ENCODE assay signal across 9 cellular contexts in genomic region chr5:176700239-176700847, GRCh38. TPM values are rescaled to one million over a fixed set of nuclear protein-coding genes. Genes with fewer than 3 reads are reported as not detected.
DNase-seq lines count a peak whose midpoint lies in the region; TF ChIP-seq lines count a peak whose summit lies in the region.
"Had no signal": no experiment of that assay in that cellular context is flagged by ENCODE, and none has a peak within 500 bp of the region (broad histone marks: within the 10 kb centered on the region; RNA-seq: fewer than 3 reads in every experiment).

No MANE protein-coding gene starts in this region.

- no peak overlapping the region for H2BK5ac ChIP-seq in neuronal stem cell (ENCODE audit: low read length)

- DNase-seq in NCI-H748 (lab: John Stamatoyannopoulos, UW; ENCODE audit: unreplicated experiment) (peak; percentile 39), NCI-H748 treated with DMSO at 0.1 percent for 48 hours (lab: John Stamatoyannopoulos, UW) (no peak), mammary epithelial cell (no peak), neuronal stem cell (ENCODE audit: low spot score) (peak; percentile 60), HT-29 (ENCODE audit: low spot score) (no peak), erythroblast (lab: John Stamatoyannopoulos, UW) (no peak)
- DNase-seq in stimulated activated naive CD4-positive, alpha-beta T cell treated with Interleukin-2 at 50 U/mL for 16 hours (lab: John Stamatoyannopoulos, UW), result no peak
- DNase-seq: pancreas had no signal

- WGBS in mammary epithelial cell (ENCODE audit: low coverage, missing lambda C conversion rate), result 59% methylated on average over 7 of the region's 16 CpGs
- no CpG with 5 or more reads among the region's 16 CpGs for WGBS in neuronal stem cell (ENCODE audit: extremely low coverage in 2 of 2, insufficient read length in 2 of 2, insufficient replicate concordance in 1 of 2), 2 donors

- no peak overlapping the region for H2BK15ac ChIP-seq in neuronal stem cell (ENCODE audit: low read length)

- no peak overlapping the region for H3K9ac ChIP-seq in mammary epithelial cell (ENCODE audit: insufficient read depth, low read length)
- H3K9ac ChIP-seq in neuronal stem cell (ENCODE audit: low read depth, low read length, poor library complexity), result no peak overlapping the region

- no peaks in the 10 kb centered on the region for H3K36me3 ChIP-seq in mammary epithelial cell (ENCODE audit: insufficient read depth, low read length)
- no peaks in the 10 kb centered on the region for H3K36me3 ChIP-seq in neuronal stem cell (replicated peaks in 1 of 2; ENCODE audit: control insufficient read depth in 2 of 2, insufficient read depth in 2 of 2, low read length in 2 of 2)
- H3K36me3 ChIP-seq: pancreas had no signal

- in situ Hi-C loops in mammary epithelial cell (cut with MboI; ENCODE audit: low sequenced_read_pairs in 2 of 2), result no loop called here

- no peaks in the 10 kb centered on the region for H3K79me2 ChIP-seq in mammary epithelial cell (ENCODE audit: insufficient read depth, low read length)

- no peak overlapping the region for H2BK120ac ChIP-seq in neuronal stem cell (ENCODE audit: low read depth, low read length)

- no peak overlapping the region for H4K8ac ChIP-seq in neuronal stem cell (ENCODE audit: low read depth, low read length)

- H3K4me3 ChIP-seq in mammary epithelial cell (replicated peaks in 1 of 3; ENCODE audit: insufficient read depth in 1 of 3, low read depth in 2 of 3, low read length in 3 of 3) (no peak overlapping the region), neuronal stem cell (ENCODE audit: low read length in 2 of 2) (no peak overlapping the region)
- H3K4me3 ChIP-seq: pancreas had no signal

- H2AFZ ChIP-seq in mammary epithelial cell (ENCODE audit: low read depth, low read length) (no peak overlapping the region), neuronal stem cell (ENCODE audit: low read length) (no peak overlapping the region)

- H3K27me3 ChIP-seq in mammary epithelial cell (ENCODE audit: insufficient read depth, low read length) (no peaks in the 10 kb centered on the region), neuronal stem cell (ENCODE audit: control insufficient read depth in 3 of 3, insufficient read depth in 3 of 3, low read depth in 1 of 3, low read length in 3 of 3) (peaks cover 0 to 52% (median 0%) of the 10 kb centered on the region in 3 experiments)

- H2BK12ac ChIP-seq in neuronal stem cell (ENCODE audit: low read length), result no peak overlapping the region

- H4K91ac ChIP-seq in neuronal stem cell (ENCODE audit: low read depth, low read length, poor library complexity), result no peak overlapping the region

- H3K14ac ChIP-seq in neuronal stem cell (ENCODE audit: low read length), result no peak overlapping the region

- TF ChIP-seq POLR2A in erythroblast (IDR thresholded peaks at IDR 0.05; ENCODE audit: low read length), result no peak

- H3K4me1 ChIP-seq in mammary epithelial cell (ENCODE audit: insufficient read depth, low read length) (no peaks in the 10 kb centered on the region), neuronal stem cell (ENCODE audit: control insufficient read depth in 2 of 2, insufficient read depth in 1 of 2, low read depth in 1 of 2, low read length in 2 of 2) (peaks cover 4 to 28% of the 10 kb centered on the region in 2 donors)
- H3K4me1 ChIP-seq: pancreas had no signal

- H4K20me1 ChIP-seq in mammary epithelial cell (ENCODE audit: insufficient read depth, low read length), result no peaks in the 10 kb centered on the region

- H3K27ac ChIP-seq in mammary epithelial cell (ENCODE audit: insufficient read depth, low read depth, low read length) (no peak overlapping the region), neuronal stem cell (replicated peaks; ENCODE audit: low read length) (no peak overlapping the region)
- H3K27ac ChIP-seq: pancreas had no signal

- no peak overlapping the region for H3K4ac ChIP-seq in neuronal stem cell (ENCODE audit: low read length)

- intact Hi-C loops in mammary epithelial cell (cut with micrococcal nuclease), result no loop called here

- no peak overlapping the region for H3K23ac ChIP-seq in neuronal stem cell (ENCODE audit: low read depth, low read length, poor library complexity)

- BruUV-seq in mammary epithelial cell (replicated peaks; lab: Mats Ljungman, UMichigan), result no TSS peak

- dilution Hi-C loops in mammary epithelial cell (cut with HindIII; ENCODE audit: low sequenced_read_pairs), result no loop called here

- no peaks in the 10 kb centered on the region for H3K79me1 ChIP-seq in neuronal stem cell (ENCODE audit: low read depth, low read length)

- TF ChIP-seq CTCF in LNCAP (IDR thresholded peaks at IDR 0.05) (peak; percentile 48), mammary epithelial cell (conservative IDR thresholded peaks at IDR 0.05 in 1 of 2, IDR thresholded peaks at IDR 0.05 in 1 of 2; ENCODE audit: extremely low read depth in 1 of 2, insufficient read depth in 1 of 2, low read depth in 1 of 2, low read length in 2 of 2) (peak; percentile 19 to 43)

- no peak overlapping the region for H3K4me2 ChIP-seq in mammary epithelial cell (ENCODE audit: insufficient read depth, low read depth, low read length)
- no peak overlapping the region for H3K4me2 ChIP-seq in neuronal stem cell (ENCODE audit: insufficient read depth, low read length, poor library complexity, severe bottlenecking)

- CTCF ChIA-PET in mammary epithelial cell (lab: Charles Lee; ENCODE audit: low non-redundant PET), result no interaction called here

- H3K9me3 ChIP-seq in mammary epithelial cell (replicated peaks; ENCODE audit: insufficient read depth, low read length), result no peaks in the 10 kb centered on the region
- no peaks in the 10 kb centered on the region for H3K9me3 ChIP-seq in neuronal stem cell (replicated peaks in 1 of 2; ENCODE audit: control insufficient read depth in 2 of 2, insufficient read depth in 1 of 2, low read depth in 1 of 2, low read length in 2 of 2)
- H3K9me3 ChIP-seq: pancreas had no signal

- H2AK5ac ChIP-seq in neuronal stem cell (ENCODE audit: low read depth, low read length), result peak overlapping the region; percentile 74

- H3K18ac ChIP-seq in neuronal stem cell (ENCODE audit: low read length), result no peak overlapping the region

RNA-seq across cellular contexts. Expression of gene TSPAN17, which starts 53.1 kb away (rescaled TPM):
- total RNA-seq in mammary epithelial cell, result 10 to 100 TPM; 47.4 to 48.8 TPM
- 39.2 TPM for polyA plus RNA-seq in mammary epithelial cell
- 36.0 TPM for polyA minus RNA-seq in mammary epithelial cell
- polyA plus RNA-seq in neuronal stem cell (2013, experiment 1 of 2), result 24.8 TPM
- 23.4 TPM for polyA plus RNA-seq in neuronal stem cell (2013, experiment 2 of 2)
- 25.6 and 34.2 TPM in 2 replicates for total RNA-seq in HT-29 (2014; rRNA removed; shearing (Covaris generic))

Comparison
In these comparisons a context has a peak if more than half of its experiments do, and no peak if none do; other contexts are left out.
1. DNase-seq: peak in NCI-H748 (single experiment) and neuronal stem cell (single experiment); none in NCI-H748 treated with DMSO at 0.1 percent for 48 hours (single experiment), mammary epithelial cell (single experiment), stimulated activated naive CD4-positive, alpha-beta T cell treated with Interleukin-2 at 50 U/mL for 16 hours (single experiment), HT-29 (single experiment) and erythroblast (0 of 2).